1 cellular context compared by ENCODE assay signal in genomic region chr17:65174974-65175373, GRCh38.
TF ChIP-seq lines count a peak whose summit lies in the region.

No MANE protein-coding gene starts in this region.

TF ChIP-seq in H1, 55 proteins besides CTCF, POLR2A, EP300 and RAD21 (continued from another document):
- TF ChIP-seq, protein P1, sequence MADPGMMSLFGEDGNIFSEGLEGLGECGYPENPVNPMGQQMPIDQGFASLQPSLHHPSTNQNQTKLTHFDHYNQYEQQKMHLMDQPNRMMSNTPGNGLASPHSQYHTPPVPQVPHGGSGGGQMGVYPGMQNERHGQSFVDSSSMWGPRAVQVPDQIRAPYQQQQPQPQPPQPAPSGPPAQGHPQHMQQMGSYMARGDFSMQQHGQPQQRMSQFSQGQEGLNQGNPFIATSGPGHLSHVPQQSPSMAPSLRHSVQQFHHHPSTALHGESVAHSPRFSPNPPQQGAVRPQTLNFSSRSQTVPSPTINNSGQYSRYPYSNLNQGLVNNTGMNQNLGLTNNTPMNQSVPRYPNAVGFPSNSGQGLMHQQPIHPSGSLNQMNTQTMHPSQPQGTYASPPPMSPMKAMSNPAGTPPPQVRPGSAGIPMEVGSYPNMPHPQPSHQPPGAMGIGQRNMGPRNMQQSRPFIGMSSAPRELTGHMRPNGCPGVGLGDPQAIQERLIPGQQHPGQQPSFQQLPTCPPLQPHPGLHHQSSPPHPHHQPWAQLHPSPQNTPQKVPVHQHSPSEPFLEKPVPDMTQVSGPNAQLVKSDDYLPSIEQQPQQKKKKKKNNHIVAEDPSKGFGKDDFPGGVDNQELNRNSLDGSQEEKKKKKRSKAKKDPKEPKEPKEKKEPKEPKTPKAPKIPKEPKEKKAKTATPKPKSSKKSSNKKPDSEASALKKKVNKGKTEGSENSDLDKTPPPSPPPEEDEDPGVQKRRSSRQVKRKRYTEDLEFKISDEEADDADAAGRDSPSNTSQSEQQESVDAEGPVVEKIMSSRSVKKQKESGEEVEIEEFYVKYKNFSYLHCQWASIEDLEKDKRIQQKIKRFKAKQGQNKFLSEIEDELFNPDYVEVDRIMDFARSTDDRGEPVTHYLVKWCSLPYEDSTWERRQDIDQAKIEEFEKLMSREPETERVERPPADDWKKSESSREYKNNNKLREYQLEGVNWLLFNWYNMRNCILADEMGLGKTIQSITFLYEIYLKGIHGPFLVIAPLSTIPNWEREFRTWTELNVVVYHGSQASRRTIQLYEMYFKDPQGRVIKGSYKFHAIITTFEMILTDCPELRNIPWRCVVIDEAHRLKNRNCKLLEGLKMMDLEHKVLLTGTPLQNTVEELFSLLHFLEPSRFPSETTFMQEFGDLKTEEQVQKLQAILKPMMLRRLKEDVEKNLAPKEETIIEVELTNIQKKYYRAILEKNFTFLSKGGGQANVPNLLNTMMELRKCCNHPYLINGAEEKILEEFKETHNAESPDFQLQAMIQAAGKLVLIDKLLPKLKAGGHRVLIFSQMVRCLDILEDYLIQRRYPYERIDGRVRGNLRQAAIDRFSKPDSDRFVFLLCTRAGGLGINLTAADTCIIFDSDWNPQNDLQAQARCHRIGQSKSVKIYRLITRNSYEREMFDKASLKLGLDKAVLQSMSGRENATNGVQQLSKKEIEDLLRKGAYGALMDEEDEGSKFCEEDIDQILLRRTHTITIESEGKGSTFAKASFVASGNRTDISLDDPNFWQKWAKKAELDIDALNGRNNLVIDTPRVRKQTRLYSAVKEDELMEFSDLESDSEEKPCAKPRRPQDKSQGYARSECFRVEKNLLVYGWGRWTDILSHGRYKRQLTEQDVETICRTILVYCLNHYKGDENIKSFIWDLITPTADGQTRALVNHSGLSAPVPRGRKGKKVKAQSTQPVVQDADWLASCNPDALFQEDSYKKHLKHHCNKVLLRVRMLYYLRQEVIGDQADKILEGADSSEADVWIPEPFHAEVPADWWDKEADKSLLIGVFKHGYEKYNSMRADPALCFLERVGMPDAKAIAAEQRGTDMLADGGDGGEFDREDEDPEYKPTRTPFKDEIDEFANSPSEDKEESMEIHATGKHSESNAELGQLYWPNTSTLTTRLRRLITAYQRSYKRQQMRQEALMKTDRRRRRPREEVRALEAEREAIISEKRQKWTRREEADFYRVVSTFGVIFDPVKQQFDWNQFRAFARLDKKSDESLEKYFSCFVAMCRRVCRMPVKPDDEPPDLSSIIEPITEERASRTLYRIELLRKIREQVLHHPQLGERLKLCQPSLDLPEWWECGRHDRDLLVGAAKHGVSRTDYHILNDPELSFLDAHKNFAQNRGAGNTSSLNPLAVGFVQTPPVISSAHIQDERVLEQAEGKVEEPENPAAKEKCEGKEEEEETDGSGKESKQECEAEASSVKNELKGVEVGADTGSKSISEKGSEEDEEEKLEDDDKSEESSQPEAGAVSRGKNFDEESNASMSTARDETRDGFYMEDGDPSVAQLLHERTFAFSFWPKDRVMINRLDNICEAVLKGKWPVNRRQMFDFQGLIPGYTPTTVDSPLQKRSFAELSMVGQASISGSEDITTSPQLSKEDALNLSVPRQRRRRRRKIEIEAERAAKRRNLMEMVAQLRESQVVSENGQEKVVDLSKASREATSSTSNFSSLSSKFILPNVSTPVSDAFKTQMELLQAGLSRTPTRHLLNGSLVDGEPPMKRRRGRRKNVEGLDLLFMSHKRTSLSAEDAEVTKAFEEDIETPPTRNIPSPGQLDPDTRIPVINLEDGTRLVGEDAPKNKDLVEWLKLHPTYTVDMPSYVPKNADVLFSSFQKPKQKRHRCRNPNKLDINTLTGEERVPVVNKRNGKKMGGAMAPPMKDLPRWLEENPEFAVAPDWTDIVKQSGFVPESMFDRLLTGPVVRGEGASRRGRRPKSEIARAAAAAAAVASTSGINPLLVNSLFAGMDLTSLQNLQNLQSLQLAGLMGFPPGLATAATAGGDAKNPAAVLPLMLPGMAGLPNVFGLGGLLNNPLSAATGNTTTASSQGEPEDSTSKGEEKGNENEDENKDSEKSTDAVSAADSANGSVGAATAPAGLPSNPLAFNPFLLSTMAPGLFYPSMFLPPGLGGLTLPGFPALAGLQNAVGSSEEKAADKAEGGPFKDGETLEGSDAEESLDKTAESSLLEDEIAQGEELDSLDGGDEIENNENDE (IDR thresholded peaks at IDR 0.05; ENCODE audit: insufficient replicate concordance, low read length), result no peak
- no peak for TF ChIP-seq CTBP2 (IDR thresholded peaks at IDR 0.05; ENCODE audit: borderline replicate concordance, insufficient read depth, insufficient read length, low read length)
- TF ChIP-seq HDAC2 (IDR thresholded peaks at IDR 0.05; ENCODE audit: borderline replicate concordance in 1 of 2, low read depth in 2 of 2, low read length in 2 of 2), result no peak
- no peak for TF ChIP-seq SIRT6 (IDR thresholded peaks at IDR 0.05; ENCODE audit: low read length)
- no peak for TF ChIP-seq FOSL1 (IDR thresholded peaks at IDR 0.05; ENCODE audit: insufficient read depth, low read depth, low read length)
- no peak for TF ChIP-seq EZH2 (IDR thresholded peaks at IDR 0.05; ENCODE audit: low read depth, low read length, severe bottlenecking)
- no peak for TF ChIP-seq NANOG (IDR thresholded peaks at IDR 0.05; ENCODE audit: insufficient read depth, low read depth, low read length, poor library complexity, severe bottlenecking)
- no peak for TF ChIP-seq CBX8 (IDR thresholded peaks at IDR 0.05; ENCODE audit: borderline replicate concordance, low read depth, low read length)
- TF ChIP-seq CREB1 (IDR thresholded peaks at IDR 0.05), result no peak
- TF ChIP-seq ATF2 (IDR thresholded peaks at IDR 0.05; ENCODE audit: low read length), result no peak
- no peak for TF ChIP-seq JUND (IDR thresholded peaks at IDR 0.05; ENCODE audit: low read length)
TF ChIP-seq in H1: peak in this region for 0.
